Comparison of ENCODE assay signal across 33 cellular contexts in the genomic region with DNA sequence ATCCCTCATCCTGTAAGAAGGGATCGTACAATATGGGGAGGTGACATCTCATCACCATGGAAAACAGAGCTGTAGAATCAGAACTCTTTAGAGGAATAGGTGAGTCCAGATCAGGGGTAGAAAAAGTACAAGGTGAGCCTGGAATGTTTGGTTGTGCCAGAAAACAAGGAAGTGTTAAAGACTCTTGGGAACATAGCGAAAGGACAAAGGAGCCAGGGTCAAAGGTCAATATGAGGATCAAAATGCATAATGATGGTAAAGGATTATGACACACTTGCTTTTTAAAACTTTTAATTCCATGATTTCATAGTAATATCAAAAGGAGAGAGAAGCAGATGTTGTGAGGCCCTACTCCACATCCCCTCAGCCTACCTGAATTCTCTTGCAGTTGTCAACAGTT.
"Had no signal": no experiment of that assay in that cellular context is flagged by ENCODE, and none has a peak within 500 bp of the region (broad histone marks: within the 10 kb centered on the region; RNA-seq: fewer than 3 reads in every experiment).

No MANE protein-coding gene starts in this region.

- H3K4me3 Mint-ChIP-seq: activated B cell treated with CpG ODN at 0.5 μM for 24 hours; activated CD4-positive, alpha-beta memory T cell treated with anti-CD3 and anti-CD28 coated beads for 36 hours; activated CD8-positive, alpha-beta memory T cell treated with anti-CD3 and anti-CD28 coated beads, Interleukin-2, amount 10 ng/mL, durations not matched to agents 7 days and 5 days; activated CD8-positive, alpha-beta T cell treated with anti-CD3 and anti-CD28 coated beads, Interleukin-2, amount 10 ng/mL, durations not matched to agents 7 days and 5 days; activated naive CD4-positive, alpha-beta T cell treated with anti-CD3 and anti-CD28 coated beads for 36 hours; activated naive CD8-positive, alpha-beta T cell; activated T-helper 1 cell treated with anti-CD3 and anti-CD28 coated beads, Interleukin-12 subunit alpha, Interleukin-12 subunit beta, Interleukin-2, Interleukin-4 antibody, amounts not matched to agents 30 ng/mL and 10 ng/mL and 1 ng/mL, durations not matched to agents 14 hours and 24 hours and 36 hours; central memory CD8-positive, alpha-beta T cell; dendritic cell treated with granulocyte-macrophage colony-stimulating factor and Interleukin-4, amounts not matched to agents 40 ng/mL and 50 ng/mL, for 4 days; T-helper 17 cell; T-helper 2 cell treated with Interferon-gamma antibody and Interleukin-4, amounts not matched to agents 5 μg/mL and 100 μg/mL, for 36 hours had no signal

- H3K4me3 ChIP-seq: coronary artery, dorsolateral prefrontal cortex, esophagus muscularis mucosa, gastroesophageal sphincter had no signal

- H3K27me3 ChIP-seq: brain microvascular endothelial cell, dorsolateral prefrontal cortex, esophagus muscularis mucosa, foreskin keratinocyte, gastroesophageal sphincter had no signal

- H3K36me3 Mint-ChIP-seq: activated CD4-positive, alpha-beta memory T cell treated with anti-CD3 and anti-CD28 coated beads for 36 hours; activated CD8-positive, alpha-beta memory T cell treated with anti-CD3 and anti-CD28 coated beads, Interleukin-2, amount 10 ng/mL, durations not matched to agents 7 days and 5 days; activated naive CD8-positive, alpha-beta T cell had no signal

- H3K9me3 Mint-ChIP-seq: activated B cell treated with CpG ODN at 0.5 μM for 24 hours; activated CD4-positive, alpha-beta memory T cell treated with anti-CD3 and anti-CD28 coated beads for 36 hours; activated naive CD4-positive, alpha-beta T cell treated with anti-CD3 and anti-CD28 coated beads for 36 hours; activated T-helper 1 cell treated with anti-CD3 and anti-CD28 coated beads, Interleukin-12 subunit alpha, Interleukin-12 subunit beta, Interleukin-2, Interleukin-4 antibody, amounts not matched to agents 30 ng/mL and 10 ng/mL and 1 ng/mL, durations not matched to agents 14 hours and 24 hours and 36 hours; activated T-helper 2 cell treated with anti-CD3 and anti-CD28 coated beads, Interferon-gamma antibody, Interleukin-2, Interleukin-4, amounts not matched to agents 10 μg/mL and 5 μg/mL and 100 μg/mL, durations not matched to agents 14 hours and 24 hours and 36 hours; central memory CD8-positive, alpha-beta T cell; dendritic cell treated with granulocyte-macrophage colony-stimulating factor and Interleukin-4, amounts not matched to agents 40 ng/mL and 50 ng/mL, for 4 days; T-helper 2 cell treated with Interferon-gamma antibody and Interleukin-4, amounts not matched to agents 5 μg/mL and 100 μg/mL, for 36 hours had no signal

- H3K4me1 ChIP-seq: esophagus muscularis mucosa, foreskin keratinocyte, gastroesophageal sphincter had no signal

- H3K4me1 Mint-ChIP-seq: activated B cell treated with CpG ODN at 0.5 μM for 24 hours; activated CD8-positive, alpha-beta memory T cell treated with anti-CD3 and anti-CD28 coated beads, Interleukin-2, amount 10 ng/mL, durations not matched to agents 7 days and 5 days; central memory CD8-positive, alpha-beta T cell; T-helper 17 cell had no signal

- H3K36me3 ChIP-seq: brain microvascular endothelial cell, esophagus muscularis mucosa, gastroesophageal sphincter, WERI-Rb-1 had no signal

- DNase-seq: activated B cell treated with CpG ODN at 0.5 μM for 24 hours; activated CD4-positive, alpha-beta memory T cell treated with anti-CD3 and anti-CD28 coated beads for 36 hours; activated CD4-positive, alpha-beta T cell treated with anti-CD3 and anti-CD28 coated beads for 48 hours; activated CD8-positive, alpha-beta memory T cell treated with anti-CD3 and anti-CD28 coated beads, Interleukin-2, amount 10 ng/mL, durations not matched to agents 7 days and 5 days; activated CD8-positive, alpha-beta memory T cell treated with anti-CD3 and anti-CD28 coated beads, Interleukin-2, amount 50 U/mL, for 4 hours; activated CD8-positive, alpha-beta T cell treated with anti-CD3 and anti-CD28 coated beads, Interleukin-2, amount 10 ng/mL, durations not matched to agents 7 days and 5 days; activated effector memory CD4-positive, alpha-beta T cell treated with anti-CD3 and anti-CD28 coated beads, Interleukin-2, amount 50 U/mL, for 16 hours; activated naive CD4-positive, alpha-beta T cell treated with anti-CD3 and anti-CD28 coated beads for 36 hours; activated T-cell treated with anti-CD3 and anti-CD28 coated beads, Interleukin-2, amount 50 U/mL, for 1 hour; activated T-cell treated with anti-CD3 and anti-CD28 coated beads, Interleukin-2, amount 50 U/mL, for 48 hours; amniotic stem cell; anterior cingulate cortex; brain microvascular endothelial cell; dorsolateral prefrontal cortex; effector memory CD4-positive, alpha-beta T cell; erythroblast; foreskin keratinocyte; T-helper 1 cell; T-helper 17 cell; T1000; WERI-Rb-1 had no signal

- H3K27ac ChIP-seq: brain microvascular endothelial cell, coronary artery, dorsolateral prefrontal cortex, esophagus muscularis mucosa, foreskin keratinocyte, gastroesophageal sphincter, WERI-Rb-1 had no signal

- H3K27ac Mint-ChIP-seq: activated B cell treated with CpG ODN at 0.5 μM for 24 hours; activated CD4-positive, alpha-beta memory T cell treated with anti-CD3 and anti-CD28 coated beads for 36 hours; activated CD8-positive, alpha-beta memory T cell treated with anti-CD3 and anti-CD28 coated beads, Interleukin-2, amount 10 ng/mL, durations not matched to agents 7 days and 5 days; activated CD8-positive, alpha-beta T cell treated with anti-CD3 and anti-CD28 coated beads, Interleukin-2, amount 10 ng/mL, durations not matched to agents 7 days and 5 days; activated naive CD4-positive, alpha-beta T cell treated with anti-CD3 and anti-CD28 coated beads for 36 hours; activated naive CD8-positive, alpha-beta T cell; activated T-helper 1 cell treated with anti-CD3 and anti-CD28 coated beads, Interleukin-12 subunit alpha, Interleukin-12 subunit beta, Interleukin-2, Interleukin-4 antibody, amounts not matched to agents 30 ng/mL and 10 ng/mL and 1 ng/mL, durations not matched to agents 14 hours and 24 hours and 36 hours; activated T-helper 2 cell treated with anti-CD3 and anti-CD28 coated beads, Interferon-gamma antibody, Interleukin-2, Interleukin-4, amounts not matched to agents 10 μg/mL and 5 μg/mL and 100 μg/mL, durations not matched to agents 14 hours and 24 hours and 36 hours; dendritic cell treated with granulocyte-macrophage colony-stimulating factor and Interleukin-4, amounts not matched to agents 40 ng/mL and 50 ng/mL, for 4 days; T-helper 17 cell; T-helper 2 cell treated with Interferon-gamma antibody and Interleukin-4, amounts not matched to agents 5 μg/mL and 100 μg/mL, for 36 hours had no signal

- H3K27me3 Mint-ChIP-seq: activated B cell treated with CpG ODN at 0.5 μM for 24 hours; activated CD4-positive, alpha-beta memory T cell treated with anti-CD3 and anti-CD28 coated beads for 36 hours; activated CD8-positive, alpha-beta memory T cell treated with anti-CD3 and anti-CD28 coated beads, Interleukin-2, amount 10 ng/mL, durations not matched to agents 7 days and 5 days; activated naive CD8-positive, alpha-beta T cell; central memory CD8-positive, alpha-beta T cell; dendritic cell treated with granulocyte-macrophage colony-stimulating factor and Interleukin-4, amounts not matched to agents 40 ng/mL and 50 ng/mL, for 4 days; T-helper 17 cell had no signal

- H3K9me3 ChIP-seq: esophagus muscularis mucosa, gastroesophageal sphincter had no signal

- FAIRE-seq: astrocyte, bronchial epithelial cell had no signal

- ATAC-seq: activated CD4-positive, CD25-positive, alpha-beta regulatory T cell treated with anti-CD3 and anti-CD28 coated beads, Interleukin-2, amount 50 U/mL, for 24 hours; activated CD8-positive, alpha-beta memory T cell treated with anti-CD3 and anti-CD28 coated beads, Interleukin-2, amount 10 ng/mL, durations not matched to agents 7 days and 5 days; activated CD8-positive, alpha-beta T cell treated with anti-CD3 and anti-CD28 coated beads, Interleukin-2, amount 10 ng/mL, durations not matched to agents 7 days and 5 days; foreskin keratinocyte; gastroesophageal sphincter; T-helper 17 cell had no signal
